Comparison of ENCODE assay signal across 20 cellular contexts in genomic region chr1:165169028-165169427, GRCh38.
"Had no signal": no experiment of that assay in that cellular context is flagged by ENCODE, and none has a peak within 500 bp of the region (broad histone marks: within the 10 kb centered on the region; RNA-seq: fewer than 3 reads in every experiment).

No MANE protein-coding gene starts in this region.

- H3K4me3 Mint-ChIP-seq: activated B cell treated with CpG ODN at 0.5 μM for 24 hours; activated CD4-positive, alpha-beta T cell treated with anti-CD3 and anti-CD28 coated beads, Interleukin-2, amount 10 ng/mL, durations not matched to agents 7 days and 5 days; activated naive CD8-positive, alpha-beta T cell treated with anti-CD3 and anti-CD28 coated beads, Interleukin-2, amount 10 ng/mL, durations not matched to agents 7 days and 5 days; brain; memory B cell; naive thymus-derived CD8-positive, alpha-beta T cell; T-helper 2 cell treated with Interferon-gamma antibody and Interleukin-4, amounts not matched to agents 5 μg/mL and 100 μg/mL, for 36 hours had no signal

- H3K4me1 Mint-ChIP-seq: activated B cell treated with CpG ODN at 0.5 μM for 24 hours; activated CD4-positive, alpha-beta T cell treated with anti-CD3 and anti-CD28 coated beads, Interleukin-2, amount 10 ng/mL, durations not matched to agents 7 days and 5 days; activated naive CD8-positive, alpha-beta T cell treated with anti-CD3 and anti-CD28 coated beads, Interleukin-2, amount 10 ng/mL, durations not matched to agents 7 days and 5 days; brain; memory B cell; naive thymus-derived CD8-positive, alpha-beta T cell had no signal

- H3K27me3 Mint-ChIP-seq: activated CD4-positive, alpha-beta T cell treated with anti-CD3 and anti-CD28 coated beads, Interleukin-2, amount 10 ng/mL, durations not matched to agents 7 days and 5 days; activated naive CD8-positive, alpha-beta T cell treated with anti-CD3 and anti-CD28 coated beads, Interleukin-2, amount 10 ng/mL, durations not matched to agents 7 days and 5 days had no signal

- DNase-seq: activated B cell treated with CpG ODN at 0.5 μM for 24 hours; activated CD4-positive, alpha-beta T cell treated with anti-CD3 and anti-CD28 coated beads, Interleukin-2, amount 10 ng/mL, durations not matched to agents 7 days and 5 days; activated naive CD4-positive, alpha-beta T cell; activated naive CD8-positive, alpha-beta T cell treated with anti-CD3 and anti-CD28 coated beads, Interleukin-2, amount 10 ng/mL, durations not matched to agents 7 days and 5 days; effector CD8-positive, alpha-beta T cell; gastrocnemius medialis; heart left ventricle; left lung; naive thymus-derived CD8-positive, alpha-beta T cell; posterior cingulate gyrus; stimulated activated CD4-positive, alpha-beta T cell treated with anti-CD3 and anti-CD28 coated beads, Interleukin-4, amount 100 ng/mL, for 24 hours; stimulated activated naive CD4-positive, alpha-beta T cell treated with Interleukin-2 at 50 U/mL for 16 hours; transverse colon had no signal

- H3K36me3 ChIP-seq: gastrocnemius medialis, heart left ventricle, left lung, neutrophil, right atrium auricular region, transverse colon had no signal

- H3K4me3 ChIP-seq: gastrocnemius medialis, heart left ventricle, left lung, right atrium auricular region, skin epidermis, transverse colon had no signal

- H3K36me3 Mint-ChIP-seq: activated naive CD8-positive, alpha-beta T cell treated with anti-CD3 and anti-CD28 coated beads, Interleukin-2, amount 10 ng/mL, durations not matched to agents 7 days and 5 days; brain; memory B cell; naive thymus-derived CD8-positive, alpha-beta T cell had no signal

- FAIRE-seq: endothelial cell of umbilical vein had no signal

- H3K4me1 ChIP-seq: gastrocnemius medialis, heart left ventricle, left lung, right atrium auricular region, transverse colon had no signal

- ATAC-seq: gastrocnemius medialis; heart left ventricle; left lung; naive thymus-derived CD8-positive, alpha-beta T cell had no signal

- H3K9me3 ChIP-seq: gastrocnemius medialis, heart left ventricle, left lung, neutrophil, right atrium auricular region, transverse colon had no signal

- H3K9me3 Mint-ChIP-seq: activated B cell treated with CpG ODN at 0.5 μM for 24 hours; activated CD4-positive, alpha-beta T cell treated with anti-CD3 and anti-CD28 coated beads, Interleukin-2, amount 10 ng/mL, durations not matched to agents 7 days and 5 days; activated naive CD8-positive, alpha-beta T cell treated with anti-CD3 and anti-CD28 coated beads, Interleukin-2, amount 10 ng/mL, durations not matched to agents 7 days and 5 days; brain; memory B cell; T-helper 2 cell treated with Interferon-gamma antibody and Interleukin-4, amounts not matched to agents 5 μg/mL and 100 μg/mL, for 36 hours had no signal

- H3K27ac Mint-ChIP-seq: activated B cell treated with CpG ODN at 0.5 μM for 24 hours; activated CD4-positive, alpha-beta T cell treated with anti-CD3 and anti-CD28 coated beads, Interleukin-2, amount 10 ng/mL, durations not matched to agents 7 days and 5 days; activated naive CD8-positive, alpha-beta T cell treated with anti-CD3 and anti-CD28 coated beads, Interleukin-2, amount 10 ng/mL, durations not matched to agents 7 days and 5 days; brain; memory B cell; naive thymus-derived CD8-positive, alpha-beta T cell; T-helper 2 cell treated with Interferon-gamma antibody and Interleukin-4, amounts not matched to agents 5 μg/mL and 100 μg/mL, for 36 hours had no signal

- H3K27me3 ChIP-seq: gastrocnemius medialis, left lung, neutrophil, right atrium auricular region had no signal

- H3K27ac ChIP-seq: gastrocnemius medialis, heart left ventricle, left lung, neutrophil, right atrium auricular region, skin epidermis, transverse colon had no signal
